In genomic region chr3:27281671-27282150, GRCh38 we compare ENCODE assay signal across 15 cellular contexts.
DNase-seq lines count a peak whose midpoint lies in the region; ATAC-seq, FAIRE-seq and TF ChIP-seq lines count a peak whose summit lies in the region.
"Had no signal": no experiment of that assay in that cellular context is flagged by ENCODE, and none has a peak within 500 bp of the region (broad histone marks: within the 10 kb centered on the region; RNA-seq: fewer than 3 reads in every experiment).

No MANE protein-coding gene starts in this region.

- intact Hi-C loops in right lobe of liver (cut with DNase I) (no loop called here), kidney (cut with DNase I) (no loop called here)
- intact Hi-C loops in activated naive CD4-positive, alpha-beta T cell treated with anti-CD3 and anti-CD28 coated beads for 36 hours (cut with micrococcal nuclease) = no loop called here

- H3K36me3 Mint-ChIP-seq in HFFc6 (ENCODE audit: low read depth) = peaks cover 16% of the 10 kb centered on the region
- H3K36me3 Mint-ChIP-seq in activated naive CD4-positive, alpha-beta T cell treated with anti-CD3 and anti-CD28 coated beads for 36 hours (ENCODE audit: low read depth) = no peaks in the 10 kb centered on the region
- H3K36me3 Mint-ChIP-seq: CD4-positive, CD25-positive, alpha-beta regulatory T cell had no signal

- CTCF ChIA-PET in activated naive CD4-positive, alpha-beta T cell treated with anti-CD3 and anti-CD28 coated beads for 36 hours (lab: Charles Lee) = interaction anchor here (0.6 kb wide), 1 partner anchor 1118 kb away, joined by 3 read pairs; no protein-coding TSS in a partner anchor

- H3K27ac Mint-ChIP-seq in HFFc6 = peak overlapping the region; percentile 1; the same call in 1 of the 2 replicates
- no peak overlapping the region for H3K27ac Mint-ChIP-seq in activated naive CD4-positive, alpha-beta T cell treated with anti-CD3 and anti-CD28 coated beads for 36 hours
- H3K27ac Mint-ChIP-seq: GM23338 had no signal

- peak; percentile 31 for DNase-seq in COLO668 (lab: John Stamatoyannopoulos, UW; ENCODE audit: unreplicated experiment)
- no peak for DNase-seq in HFFc6
- no peak for DNase-seq in right lobe of liver
- no peak for DNase-seq in activated naive CD4-positive, alpha-beta T cell treated with anti-CD3 and anti-CD28 coated beads for 36 hours
- DNase-seq in kidney = no peak
- DNase-seq: AML-193; CD4-positive, CD25-positive, alpha-beta regulatory T cell; NCI-H2029 treated with DMSO at 0.1 percent for 48 hours; NCI-H524; PC-9 had no signal

- H3K4me3 ChIP-seq in right lobe of liver (no peak overlapping the region), kidney (ENCODE audit: low read length in 2 of 2) (no peak overlapping the region)
- H3K4me3 ChIP-seq: GM23338, PC-9, SK-N-MC had no signal

- no peak for TF ChIP-seq CTCF in HFFc6 (IDR thresholded peaks at IDR 0.05)
- TF ChIP-seq CTCF in VCaP (conservative IDR thresholded peaks at IDR 0.05) = no peak
- no peak for TF ChIP-seq CTCF in right lobe of liver (IDR thresholded peaks at IDR 0.05)
- TF ChIP-seq CTCF in kidney (IDR thresholded peaks at IDR 0.05; ENCODE audit: borderline replicate concordance, extremely low read depth, insufficient read depth) = no peak

- H3K27ac ChIP-seq in VCaP (peak overlapping the region; percentile 68), right lobe of liver (peak overlapping the region in 1 of 3 donors; percentile 25), kidney (ENCODE audit: low read depth in 2 of 2, low read length in 2 of 2) (no peak overlapping the region)
- H3K27ac ChIP-seq: KMS-11, PC-9, SK-N-MC had no signal

- no peak for FAIRE-seq in kidney (lab: Jason Lieb, UNC)

- H3K9me3 ChIP-seq in right lobe of liver (no peaks in the 10 kb centered on the region), kidney (ENCODE audit: control insufficient read depth in 1 of 2, low read length in 2 of 2) (no peaks in the 10 kb centered on the region)

- 36% methylated on average over 2 of the region's 2 CpGs for WGBS in right lobe of liver (ENCODE audit: insufficient coverage, low coverage, low lambda C conversion rate, missing lambda C conversion rate)

- no peaks in the 10 kb centered on the region for H3K9me3 Mint-ChIP-seq in HFFc6
- peaks cover 6% of the 10 kb centered on the region for H3K9me3 Mint-ChIP-seq in activated naive CD4-positive, alpha-beta T cell treated with anti-CD3 and anti-CD28 coated beads for 36 hours
- H3K9me3 Mint-ChIP-seq: GM23338 had no signal

- ATAC-seq in right lobe of liver = peak; percentile 27 to 72 (median 58)
- ATAC-seq in HG03196 (IDR thresholded peaks at IDR 0.05; ENCODE audit: unreplicated experiment) = no peak
- ATAC-seq: GM23338 had no signal

- H3K27me3 Mint-ChIP-seq in HFFc6 (ENCODE audit: insufficient read depth) = no peaks in the 10 kb centered on the region; the same call in 1 of the 2 replicates
- H3K27me3 Mint-ChIP-seq in activated naive CD4-positive, alpha-beta T cell treated with anti-CD3 and anti-CD28 coated beads for 36 hours (ENCODE audit: low read depth) = no peaks in the 10 kb centered on the region
- H3K27me3 Mint-ChIP-seq: CD4-positive, CD25-positive, alpha-beta regulatory T cell had no signal

- no peak for TF ChIP-seq POLR2A in right lobe of liver (IDR thresholded peaks at IDR 0.05)

- H3K4me1 ChIP-seq in right lobe of liver (peaks cover 0 to 11% (median 0%) of the 10 kb centered on the region in 4 donors), kidney (ENCODE audit: control insufficient read depth in 1 of 2, insufficient read depth in 1 of 2, low read depth in 1 of 2, low read length in 2 of 2) (no peaks in the 10 kb centered on the region)

- peaks cover 6% of the 10 kb centered on the region for H3K4me1 Mint-ChIP-seq in HFFc6 (ENCODE audit: low read depth)
- no peaks in the 10 kb centered on the region for H3K4me1 Mint-ChIP-seq in activated naive CD4-positive, alpha-beta T cell treated with anti-CD3 and anti-CD28 coated beads for 36 hours (ENCODE audit: low read depth)
- H3K4me1 Mint-ChIP-seq: CD4-positive, CD25-positive, alpha-beta regulatory T cell had no signal

- H3K27me3 ChIP-seq in right lobe of liver = no peaks in the 10 kb centered on the region

- no peaks in the 10 kb centered on the region for H3K36me3 ChIP-seq in right lobe of liver
- H3K36me3 ChIP-seq in kidney (ENCODE audit: control insufficient read depth in 1 of 2, insufficient read depth in 2 of 2, low read length in 2 of 2) = no peaks in the 10 kb centered on the region

- no peak overlapping the region; the same call in 1 of the 2 replicates for H3K4me3 Mint-ChIP-seq in HFFc6
- no peak overlapping the region for H3K4me3 Mint-ChIP-seq in activated naive CD4-positive, alpha-beta T cell treated with anti-CD3 and anti-CD28 coated beads for 36 hours
- H3K4me3 Mint-ChIP-seq: CD4-positive, CD25-positive, alpha-beta regulatory T cell; GM23338 had no signal

- H3K9ac ChIP-seq in kidney (ENCODE audit: low read length in 2 of 2) = no peak overlapping the region
- H3K9ac ChIP-seq: KMS-11 had no signal
